26 cellular contexts compared by ENCODE assay signal in genomic region chr1:118346940-118347339, GRCh38.
A peak's percentile ranks its signal among the peaks of the same experiment; 100 is the strongest.
DNase-seq lines count a peak whose midpoint lies in the region; ATAC-seq, FAIRE-seq and TF ChIP-seq lines count a peak whose summit lies in the region.
"Had no signal": no experiment of that assay in that cellular context is flagged by ENCODE, and none has a peak within 500 bp of the region (broad histone marks: within the 10 kb centered on the region; RNA-seq: fewer than 3 reads in every experiment).

No MANE protein-coding gene starts in this region.

- H3K27ac Mint-ChIP-seq in endodermal cell: no peak overlapping the region
- H3K27ac Mint-ChIP-seq: CD14-positive monocyte; CD4-positive, alpha-beta memory T cell; CD4-positive, CD25-positive, alpha-beta regulatory T cell; CD8-positive, alpha-beta memory T cell had no signal

- H3K9ac ChIP-seq in endodermal cell (ENCODE audit: extremely low read depth, low read length, poor library complexity, severe bottlenecking): no peak overlapping the region
- H3K9ac ChIP-seq: BLaER1 had no signal

- no peaks in the 10 kb centered on the region for H3K9me3 Mint-ChIP-seq in endodermal cell

- peak overlapping the region; percentile 22 for H3K4me3 ChIP-seq in endodermal cell (ENCODE audit: low read length)
- no peak overlapping the region for H3K4me3 ChIP-seq in small intestine (ENCODE audit: low read depth in 1 of 2, low read length in 2 of 2)
- no peak overlapping the region for H3K4me3 ChIP-seq in upper lobe of right lung
- H3K4me3 ChIP-seq: BLaER1, GM12878 had no signal

- intact Hi-C loops in upper lobe of right lung (cut with DNase I): no loop called here

- 60 to 65% methylated on average over 1 to 3 of the region's 3 CpGs for WGBS in endodermal cell (ENCODE audit: insufficient coverage in 1 of 2, insufficient read length in 1 of 2), 2 experiments
- 8 to 49% (median 24%) methylated on average over 3 of the region's 3 CpGs for WGBS in small intestine, 3 donors

- no peaks in the 10 kb centered on the region for H3K27me3 Mint-ChIP-seq in endodermal cell (ENCODE audit: insufficient read depth)
- H3K27me3 Mint-ChIP-seq: CD4-positive, alpha-beta memory T cell; CD4-positive, CD25-positive, alpha-beta regulatory T cell; CD8-positive, alpha-beta memory T cell had no signal

- H3K4me3 Mint-ChIP-seq in endodermal cell: no peak overlapping the region
- H3K4me3 Mint-ChIP-seq: CD14-positive monocyte; CD4-positive, alpha-beta memory T cell; CD4-positive, CD25-positive, alpha-beta regulatory T cell; CD8-positive, alpha-beta memory T cell had no signal

- DNase-seq in endodermal cell (no peak), small intestine (peak; percentile 56), upper lobe of right lung (no peak), OCI-M2 (lab: John Stamatoyannopoulos, UW; ENCODE audit: unreplicated experiment) (no peak)
- no peak for DNase-seq in activated T-cell treated with anti-CD3 and anti-CD28 coated beads, Interleukin-2, amount 50 U/mL, for 48 hours
- DNase-seq: 8988T; ACHN; BE2C; C1 segment of cervical spinal cord; CD4-positive, alpha-beta memory T cell; CD4-positive, CD25-positive, alpha-beta regulatory T cell; CD8-positive, alpha-beta memory T cell; COR-L47; DMS 273 treated with DMSO at 0.1 percent for 48 hours; DMS153; DMS53; DMS79; DND-41; EL; GDM1 had no signal

- H3K27me3 ChIP-seq in endodermal cell (ENCODE audit: control insufficient read depth, insufficient read depth, low read length, poor library complexity, severe bottlenecking) (no peaks in the 10 kb centered on the region), small intestine (ENCODE audit: control insufficient read depth in 2 of 2, insufficient read depth in 2 of 2, low read length in 2 of 2) (no peaks in the 10 kb centered on the region), upper lobe of right lung (no peaks in the 10 kb centered on the region)
- H3K27me3 ChIP-seq: BE2C, BLaER1 had no signal

- no peaks in the 10 kb centered on the region for H3K9me3 ChIP-seq in endodermal cell (ENCODE audit: control insufficient read depth, low read length)
- H3K9me3 ChIP-seq in small intestine (ENCODE audit: control insufficient read depth, low read depth): no peaks in the 10 kb centered on the region
- no peaks in the 10 kb centered on the region for H3K9me3 ChIP-seq in upper lobe of right lung
- H3K9me3 ChIP-seq: BE2C, BLaER1 had no signal

- ATAC-seq in upper lobe of right lung: no peak
- ATAC-seq: GM12878 had no signal

- peaks cover 4% of the 10 kb centered on the region for H3K4me1 ChIP-seq in endodermal cell (ENCODE audit: control insufficient read depth, insufficient read depth, low read length)
- H3K4me1 ChIP-seq in small intestine (ENCODE audit: control insufficient read depth in 2 of 2, insufficient read depth in 1 of 2, low read depth in 1 of 2, low read length in 1 of 2): no peaks in the 10 kb centered on the region
- H3K4me1 ChIP-seq in upper lobe of right lung: no peaks in the 10 kb centered on the region
- H3K4me1 ChIP-seq: BE2C, BLaER1 had no signal

- TF ChIP-seq CTCF in endodermal cell (conservative IDR thresholded peaks at IDR 0.05): no peak
- no peak for TF ChIP-seq CTCF in upper lobe of right lung (IDR thresholded peaks at IDR 0.05)

- FAIRE-seq in small intestine (lab: Jason Lieb, UNC): no peak
- FAIRE-seq: A204.1, GM12878, GM12892, GM18507 had no signal

- no peaks in the 10 kb centered on the region for H3K36me3 ChIP-seq in endodermal cell (ENCODE audit: control insufficient read depth, insufficient read depth, low read length)
- no peaks in the 10 kb centered on the region for H3K36me3 ChIP-seq in small intestine (ENCODE audit: control insufficient read depth in 2 of 2, insufficient read depth in 2 of 2, low read length in 2 of 2)
- H3K36me3 ChIP-seq in upper lobe of right lung: no peaks in the 10 kb centered on the region
- H3K36me3 ChIP-seq: BE2C, BLaER1 had no signal

- H3K27ac ChIP-seq in endodermal cell (ENCODE audit: low read depth, low read length) (no peak overlapping the region), small intestine (ENCODE audit: low read depth in 1 of 2, low read length in 1 of 2) (no peak overlapping the region), upper lobe of right lung (no peak overlapping the region)
- H3K27ac ChIP-seq: BLaER1 had no signal

- no peaks in the 10 kb centered on the region for H3K36me3 Mint-ChIP-seq in endodermal cell (ENCODE audit: low read depth)
- H3K36me3 Mint-ChIP-seq: CD14-positive monocyte; CD4-positive, alpha-beta memory T cell; CD4-positive, CD25-positive, alpha-beta regulatory T cell; CD8-positive, alpha-beta memory T cell had no signal

- H3K4me1 Mint-ChIP-seq in endodermal cell: peaks cover 9% of the 10 kb centered on the region
- H3K4me1 Mint-ChIP-seq: CD14-positive monocyte; CD4-positive, alpha-beta memory T cell; CD4-positive, CD25-positive, alpha-beta regulatory T cell; CD8-positive, alpha-beta memory T cell had no signal
